Comparison of ENCODE assay signal across 9 cellular contexts in genomic region chr9:4762889-4763521, GRCh38. TPM values are rescaled to one million over a fixed set of nuclear protein-coding genes. Genes with fewer than 3 reads are reported as not detected.
A peak's percentile ranks its signal among the peaks of the same experiment; 100 is the strongest.
DNase-seq lines count a peak whose midpoint lies in the region; ATAC-seq lines count a peak whose summit lies in the region.
"Had no signal": no experiment of that assay in that cellular context is flagged by ENCODE, and none has a peak within 500 bp of the region (broad histone marks: within the 10 kb centered on the region; RNA-seq: fewer than 3 reads in every experiment).

No MANE protein-coding gene starts in this region.

- ATAC-seq in GM21737 (IDR thresholded peaks at IDR 0.05; ENCODE audit: unreplicated experiment) (peak; percentile 9), HG02981 (IDR thresholded peaks at IDR 0.05; ENCODE audit: unreplicated experiment) (no peak)

- H3K9me3 ChIP-seq in CD4-positive, alpha-beta memory T cell (ENCODE audit: control insufficient read depth in 1 of 2, low read length in 2 of 2), result no peaks in the 10 kb centered on the region
- no peaks in the 10 kb centered on the region for H3K9me3 ChIP-seq in endocrine pancreas (ENCODE audit: control insufficient read depth, low read length)
- no peaks in the 10 kb centered on the region for H3K9me3 ChIP-seq in mucosa of stomach (ENCODE audit: control insufficient read depth, low read length)
- H3K9me3 ChIP-seq: HAP-1 had no signal

- peaks cover 5 to 12% (median 6%) of the 10 kb centered on the region in 4 donors for H3K4me1 Mint-ChIP-seq in CD4-positive, alpha-beta memory T cell

- no peaks in the 10 kb centered on the region for H3K36me3 ChIP-seq in CD4-positive, alpha-beta memory T cell (ENCODE audit: insufficient read depth, low read length)
- H3K36me3 ChIP-seq in endocrine pancreas (ENCODE audit: control insufficient read depth, insufficient read depth, low read length) (no peaks in the 10 kb centered on the region), mucosa of stomach (ENCODE audit: control insufficient read depth, insufficient read depth, low read length) (no peaks in the 10 kb centered on the region)
- H3K36me3 ChIP-seq: HAP-1 had no signal

- peaks cover 11% of the 10 kb centered on the region for H3K4me1 ChIP-seq in CD4-positive, alpha-beta memory T cell (ENCODE audit: insufficient read depth, low read length)
- H3K4me1 ChIP-seq in endocrine pancreas (ENCODE audit: control insufficient read depth, insufficient read depth, low read length) (no peaks in the 10 kb centered on the region), mucosa of stomach (ENCODE audit: control insufficient read depth, insufficient read depth, low read length) (peaks cover 6% of the 10 kb centered on the region)

- peaks cover 0 to 4% of the 10 kb centered on the region in 2 donors for H3K27me3 Mint-ChIP-seq in CD4-positive, alpha-beta memory T cell

- intact Hi-C loops in CD4-positive, alpha-beta memory T cell (cut with micrococcal nuclease), result loop anchor here (1.0 to 10.0 kb wide), 10 partner anchors 29 to 837 kb away; partner anchors contain the start of genes INSL6 and RCL1

- peaks cover 4% of the 10 kb centered on the region for H3K27me3 ChIP-seq in CD4-positive, alpha-beta memory T cell (ENCODE audit: insufficient read depth, low read length)
- H3K27me3 ChIP-seq in endocrine pancreas (ENCODE audit: control insufficient read depth, insufficient read depth, low read length) (no peaks in the 10 kb centered on the region), mucosa of stomach (ENCODE audit: control insufficient read depth, insufficient read depth, low read length) (no peaks in the 10 kb centered on the region)

- no peak overlapping the region for H3K4me3 ChIP-seq in CD4-positive, alpha-beta memory T cell (ENCODE audit: low read length in 2 of 2)
- peak overlapping the region; percentile 73 for H3K4me3 ChIP-seq in endocrine pancreas (ENCODE audit: control insufficient read depth, insufficient read depth, low read length)
- H3K4me3 ChIP-seq in mucosa of stomach (ENCODE audit: low read length), result no peak overlapping the region

- H3K9ac ChIP-seq in endocrine pancreas (ENCODE audit: control insufficient read depth, insufficient read depth, low read length) (peak overlapping the region; percentile 51), mucosa of stomach (ENCODE audit: low read length) (peak overlapping the region; percentile 30)

- H3K27ac ChIP-seq in CD4-positive, alpha-beta memory T cell (ENCODE audit: low read depth, low read length), result no peak overlapping the region

- DNase-seq in CD4-positive, alpha-beta memory T cell, result no peak
- DNase-seq in OCI-M1 (lab: John Stamatoyannopoulos, UW), result peak; percentile 100
- DNase-seq in retina, result no peak
- DNase-seq in HT-29 (ENCODE audit: low spot score), result no peak

- peaks cover 0 to 1% (median 0%) of the 10 kb centered on the region in 8 donors for H3K9me3 Mint-ChIP-seq in CD4-positive, alpha-beta memory T cell

- POLR2A ChIA-PET in CD4-positive, alpha-beta memory T cell (lab: Charles Lee; ENCODE audit: partially characterized antibody), result interaction anchor here (0.9 to 1.5 kb wide), 3 partner anchors 161 to 224 kb away, joined by 3 to 7 read pairs (median 3); partner anchors contain the start of gene JAK2

- peak overlapping the region in 6 of 8 donors; percentile 17 to 54 (median 42) for H3K4me3 Mint-ChIP-seq in CD4-positive, alpha-beta memory T cell

- no peaks in the 10 kb centered on the region for H3K36me3 Mint-ChIP-seq in CD4-positive, alpha-beta memory T cell

- H3K27ac Mint-ChIP-seq in CD4-positive, alpha-beta memory T cell, result peak overlapping the region in 2 of 7 donors; percentile 28 to 57

- CTCF ChIA-PET in CD4-positive, alpha-beta memory T cell (lab: Charles Lee; ENCODE audit: partially characterized antibody), result interaction anchor here (0.6 to 16.6 kb wide), 21 partner anchors 9 to 1236 kb away, joined by 3 to 249 read pairs (median 4); partner anchors contain the start of genes AK3, JAK2 and RCL1

RNA-seq across cellular contexts. Expression of gene AK3, which starts 22.0 kb away (rescaled TPM):
- 10 to 100 TPM; 23.1 to 25.2 TPM for total RNA-seq in CD4-positive, alpha-beta memory T cell
- 10 to 100 TPM; 28.3 to 47.9 TPM for polyA plus RNA-seq in CD4-positive, alpha-beta memory T cell
- 114 TPM in 2 replicates for total RNA-seq in HT-29 (2014; rRNA removed; shearing (Covaris generic))

RNA-seq across cellular contexts. Expression of gene RCL1, which starts 29.7 kb away (rescaled TPM):
- 10 to 100 TPM; 15.2 to 17.8 TPM for total RNA-seq in CD4-positive, alpha-beta memory T cell
- polyA plus RNA-seq in CD4-positive, alpha-beta memory T cell, result 10 to 100 TPM; 15.5 to 21.1 TPM
- total RNA-seq in HT-29 (2014; rRNA removed; shearing (Covaris generic)), result 35.1 and 51.7 TPM in 2 replicates
